In genomic region chr17:56751145-56751743, GRCh38 we compare ENCODE assay signal across 19 cellular contexts.
A peak's percentile ranks its signal among the peaks of the same experiment; 100 is the strongest.
DNase-seq lines count a peak whose midpoint lies in the region; ATAC-seq and TF ChIP-seq lines count a peak whose summit lies in the region.
"Had no signal": no experiment of that assay in that cellular context is flagged by ENCODE, and none has a peak within 500 bp of the region (broad histone marks: within the 10 kb centered on the region; RNA-seq: fewer than 3 reads in every experiment).

No MANE protein-coding gene starts in this region.

- 0 out of 2 replicates have a peak, but pooled peaks have one; percentile 16 for TF ChIP-seq CTCF in Panc1 (IDR thresholded peaks at IDR 0.05)
- TF ChIP-seq CTCF in spleen (IDR thresholded peaks at IDR 0.05 in 8 of 11, conservative IDR thresholded peaks at IDR 0.05 in 3 of 11), result peak in 2 of 11 experiments; percentile 6 to 8

- peaks cover 4% of the 10 kb centered on the region for H3K79me2 ChIP-seq in trophoblast cell (ENCODE audit: control insufficient read depth, insufficient read depth, low read length, poor library complexity)

- no peak overlapping the region for H3K4me3 ChIP-seq in Panc1 (ENCODE audit: low read depth in 2 of 2, low read length in 2 of 2)
- H3K4me3 ChIP-seq in trophoblast cell (ENCODE audit: low read depth, low read length), result no peak overlapping the region
- no peak overlapping the region for H3K4me3 ChIP-seq in spleen
- H3K4me3 ChIP-seq: skin epidermis had no signal

- H3K4me2 ChIP-seq in trophoblast cell (ENCODE audit: low read length), result no peak overlapping the region

- H4K91ac ChIP-seq in trophoblast cell (ENCODE audit: low read depth, low read length), result no peak overlapping the region

- in situ Hi-C loops in G401 (cut with HindIII; ENCODE audit: low sequenced_read_pairs), result no loop called here
- in situ Hi-C loops in Panc1 (cut with HindIII; ENCODE audit: low pct_unique_long_range_greater_than_20kb, low sequenced_read_pairs), result no loop called here

- no peaks in the 10 kb centered on the region for H3K9me3 ChIP-seq in Panc1 (ENCODE audit: control insufficient read depth, insufficient read depth, low read depth, low read length)
- H3K9me3 ChIP-seq in trophoblast cell (ENCODE audit: insufficient read depth, low read depth, low read length), result no peaks in the 10 kb centered on the region
- no peaks in the 10 kb centered on the region for H3K9me3 ChIP-seq in spleen
- H3K9me3 ChIP-seq: BE2C had no signal

- H3K14ac ChIP-seq in trophoblast cell (ENCODE audit: low read length), result no peak overlapping the region

- WGBS in trophoblast cell (ENCODE audit: extremely low coverage, insufficient coverage, insufficient read length), result no CpG with 5 or more reads among the region's 6 CpGs
- WGBS in spleen, 5 donors, result 30 to 53% (median 44%) methylated on average over 6 of the region's 6 CpGs

- H4K12ac ChIP-seq in trophoblast cell (ENCODE audit: low read depth, low read length), result no peak overlapping the region

- no peak overlapping the region for H3K23ac ChIP-seq in trophoblast cell (ENCODE audit: low read length)

- TF ChIP-seq POLR2A in spleen (IDR thresholded peaks at IDR 0.05), result no peak

- H3K27me3 ChIP-seq in Panc1 (ENCODE audit: control insufficient read depth, insufficient read depth, low read length), result no peaks in the 10 kb centered on the region
- no peaks in the 10 kb centered on the region for H3K27me3 ChIP-seq in trophoblast cell (ENCODE audit: insufficient read depth, low read length)
- H3K27me3 ChIP-seq in spleen (replicated peaks in 1 of 7), result peaks cover 0 to 4% (median 0%) of the 10 kb centered on the region in 7 donors
- H3K27me3 ChIP-seq: BE2C had no signal

- H3K4ac ChIP-seq in trophoblast cell (ENCODE audit: low read depth, low read length), result no peak overlapping the region

- H3K36me3 ChIP-seq in Panc1 (ENCODE audit: control insufficient read depth, insufficient read depth, low read length) (no peaks in the 10 kb centered on the region), trophoblast cell (ENCODE audit: control insufficient read depth in 1 of 2, insufficient read depth in 2 of 2, low read length in 2 of 2) (no peaks in the 10 kb centered on the region), spleen (no peaks in the 10 kb centered on the region)
- H3K36me3 ChIP-seq: BE2C had no signal

- H3K79me1 ChIP-seq in trophoblast cell (ENCODE audit: low read length), result peaks cover 19% of the 10 kb centered on the region

- no peak overlapping the region for H3K18ac ChIP-seq in trophoblast cell (ENCODE audit: low read length)

- DNase-seq in G401 (ENCODE audit: low spot score) (peak; percentile 30), Panc1 (ENCODE audit: low read depth, low spot score) (no peak), dermis blood vessel endothelial cell (peak; percentile 67), trophoblast cell (no peak), spleen (no peak)
- DNase-seq: activated B cell treated with CpG ODN at 0.5 μM for 24 hours; activated effector memory CD4-positive, alpha-beta T cell treated with Interleukin-2 at 50 U/mL for 16 hours; amniotic stem cell; BE2C; central memory CD4-positive, alpha-beta T cell; NCI-H1436; NCI-H345; NK-92 treated with Interleukin-12 subunit alpha and Interleukin-12 subunit beta, amount 100 ng/mL, for 24 hours; stimulated activated CD4-positive, alpha-beta T cell treated with anti-CD3 and anti-CD28 coated beads, Interleukin-4, amount 100 ng/mL, for 4 hours; stimulated activated CD8-positive, alpha-beta memory T cell treated with anti-CD3 and anti-CD28 coated beads, Interleukin-4, amount 100 ng/mL, for 48 hours had no signal

- H3K9ac ChIP-seq in trophoblast cell (ENCODE audit: low read length), result no peak overlapping the region

- H3K27ac ChIP-seq in Panc1 (ENCODE audit: low read length) (no peak overlapping the region), trophoblast cell (ENCODE audit: low read depth, low read length) (no peak overlapping the region), spleen (peak overlapping the region in 1 of 8 donors; percentile 15)
- H3K27ac ChIP-seq: RWPE1, skin epidermis had no signal

- H3K4me1 ChIP-seq in Panc1 (ENCODE audit: control insufficient read depth, insufficient read depth, low read length) (peaks cover 3% of the 10 kb centered on the region; the same call in 1 of the 2 replicates), trophoblast cell (ENCODE audit: control insufficient read depth in 1 of 2, insufficient read depth in 2 of 2, low read length in 2 of 2) (peaks cover 12 to 14% of the 10 kb centered on the region in 2 experiments), spleen (peaks cover 0 to 42% (median 11%) of the 10 kb centered on the region in 6 donors)
- H3K4me1 ChIP-seq: BE2C had no signal

- POLR2A ChIA-PET in Panc1 (lab: Charles Lee), result no interaction called here

- CTCF ChIA-PET in Panc1 (lab: Charles Lee), result interaction anchor here (1.3 kb wide), 1 partner anchor 158 kb away, joined by 3 read pairs; the partner anchor contains the start of gene NOG

- H2BK120ac ChIP-seq in trophoblast cell (ENCODE audit: insufficient read depth, low read length, poor library complexity), result no peak overlapping the region

- no peak overlapping the region for H2BK5ac ChIP-seq in trophoblast cell (ENCODE audit: low read depth, low read length, poor library complexity)

- no peak overlapping the region for H2AK5ac ChIP-seq in trophoblast cell (ENCODE audit: low read length)

- intact Hi-C loops in Panc1 (cut with micrococcal nuclease; ENCODE audit: unreplicated experiment), result no loop called here
- intact Hi-C loops in spleen (cut with DNase I; ENCODE audit: low total_unique reads), result no loop called here

- H2BK12ac ChIP-seq in trophoblast cell (ENCODE audit: low read length), result peak overlapping the region; percentile 10

- H2AFZ ChIP-seq in trophoblast cell (ENCODE audit: insufficient read depth, low read length, poor library complexity), result no peak overlapping the region

- no TSS peak for BruUV-seq in Panc1 (replicated peaks; lab: Mats Ljungman, UMichigan)

- ATAC-seq in Panc1 (no peak), HG03045 (IDR thresholded peaks at IDR 0.05; ENCODE audit: unreplicated experiment) (no peak), HG03280 (IDR thresholded peaks at IDR 0.05; ENCODE audit: unreplicated experiment) (no peak)

- H4K8ac ChIP-seq in trophoblast cell (ENCODE audit: low read depth, low read length), result no peak overlapping the region

Comparison
In these comparisons a context has a peak if more than half of its experiments do, and no peak if none do; other contexts are left out.
1. DNase-seq: peak in G401 (single experiment) and dermis blood vessel endothelial cell (single experiment); none in Panc1 (single experiment), trophoblast cell (0 of 2) and spleen (single experiment).